In genomic region chr9:25691786-25692185, GRCh38 we compare ENCODE assay signal across 26 cellular contexts. TPM values are rescaled to one million over a fixed set of nuclear protein-coding genes. Genes with fewer than 3 reads are reported as not detected.
"Had no signal": no experiment of that assay in that cellular context is flagged by ENCODE, and none has a peak within 500 bp of the region (broad histone marks: within the 10 kb centered on the region; RNA-seq: fewer than 3 reads in every experiment).

No MANE protein-coding gene starts in this region.

- ATAC-seq: activated CD4-positive, alpha-beta T cell treated with anti-CD3 and anti-CD28 coated beads for 36 hours; activated CD8-positive, alpha-beta memory T cell treated with anti-CD3 and anti-CD28 coated beads, Interleukin-2, amount 10 ng/mL, durations not matched to agents 7 days and 5 days; activated CD8-positive, alpha-beta T cell treated with anti-CD3 and anti-CD28 coated beads, Interleukin-2, amount 10 ng/mL, durations not matched to agents 7 days and 5 days; activated naive CD8-positive, alpha-beta T cell treated with anti-CD3 and anti-CD28 coated beads, Interleukin-2, amount 50 U/mL, for 24 hours; gastroesophageal sphincter; heart right ventricle had no signal

- DNase-seq: activated CD4-positive, alpha-beta memory T cell treated with anti-CD3 and anti-CD28 coated beads for 36 hours; activated CD4-positive, alpha-beta T cell treated with anti-CD3 and anti-CD28 coated beads for 36 hours; activated CD4-positive, alpha-beta T cell treated with anti-CD3 and anti-CD28 coated beads, Interleukin-2, amount 10 ng/mL, durations not matched to agents 24 days and 14 days; activated CD4-positive, CD25-positive, alpha-beta regulatory T cell; activated CD4-positive, CD25-positive, alpha-beta regulatory T cell treated with anti-CD3 and anti-CD28 coated beads, Interleukin-2, amount 50 U/mL, for 72 hours; activated CD8-positive, alpha-beta memory T cell treated with anti-CD3 and anti-CD28 coated beads, Interleukin-2, amount 10 ng/mL, durations not matched to agents 7 days and 5 days; activated CD8-positive, alpha-beta memory T cell treated with anti-CD3 and anti-CD28 coated beads, Interleukin-2, amount 50 U/mL, for 4 hours; activated CD8-positive, alpha-beta T cell treated with anti-CD3 and anti-CD28 coated beads, Interleukin-2, amount 10 ng/mL, durations not matched to agents 7 days and 5 days; activated effector memory CD4-positive, alpha-beta T cell treated with anti-CD3 and anti-CD28 coated beads, Interleukin-2, amount 50 U/mL, for 16 hours; activated naive CD4-positive, alpha-beta T cell treated with anti-CD3 and anti-CD28 coated beads for 36 hours; activated naive CD8-positive, alpha-beta T cell treated with anti-CD3 and anti-CD28 coated beads for 36 hours; activated naive CD8-positive, alpha-beta T cell treated with anti-CD3 and anti-CD28 coated beads, Interleukin-2, amount 50 U/mL, for 24 hours; activated T-cell treated with anti-CD3 and anti-CD28 coated beads, Interleukin-2, amount 50 U/mL, for 1 hour; activated T-cell treated with anti-CD3 and anti-CD28 coated beads, Interleukin-2, amount 50 U/mL, for 48 hours; adrenal gland; anterior cingulate cortex; caudate nucleus; effector CD8-positive, alpha-beta T cell; esophagus squamous epithelium; foreskin melanocyte; heart right ventricle; T-helper 2 cell had no signal

- H3K36me3 ChIP-seq: adrenal gland, esophagus squamous epithelium, gastroesophageal sphincter, heart right ventricle had no signal

- H3K9me3 ChIP-seq: adrenal gland, esophagus squamous epithelium, gastroesophageal sphincter, heart right ventricle had no signal

- H3K27ac ChIP-seq: adrenal gland, epithelial cell of prostate, esophagus squamous epithelium, gastroesophageal sphincter, heart right ventricle had no signal

- H3K27me3 ChIP-seq: adrenal gland, esophagus squamous epithelium, gastroesophageal sphincter, heart right ventricle had no signal

- H3K4me1 ChIP-seq: adrenal gland, esophagus squamous epithelium, gastroesophageal sphincter, heart right ventricle had no signal

- H3K4me3 ChIP-seq: adrenal gland, esophagus squamous epithelium, gastroesophageal sphincter, heart right ventricle had no signal

RNA-seq across cellular contexts. Expression of gene TUSC1, which starts 13.5 kb away (rescaled TPM):
- total RNA-seq: activated CD4-positive, alpha-beta memory T cell treated with anti-CD3 and anti-CD28 coated beads for 36 hours; activated CD8-positive, alpha-beta memory T cell treated with anti-CD3 and anti-CD28 coated beads for 36 hours; activated CD8-positive, alpha-beta memory T cell treated with anti-CD3 and anti-CD28 coated beads, Interleukin-2, amount 10 ng/mL, durations not matched to agents 7 days and 5 days; activated naive CD4-positive, alpha-beta T cell treated with anti-CD3 and anti-CD28 coated beads for 36 hours; chondrocyte had no signal
